Comparison of ENCODE assay signal across 12 cellular contexts in genomic region chr9:114394523-114395193, GRCh38. TPM values are rescaled to one million over a fixed set of nuclear protein-coding genes. Genes with fewer than 3 reads are reported as not detected.
DNase-seq lines count a peak whose midpoint lies in the region; ATAC-seq and TF ChIP-seq lines count a peak whose summit lies in the region.
"Had no signal": no experiment of that assay in that cellular context is flagged by ENCODE, and none has a peak within 500 bp of the region (broad histone marks: within the 10 kb centered on the region; RNA-seq: fewer than 3 reads in every experiment).

No MANE protein-coding gene starts in this region.

- intact Hi-C loops in activated CD8-positive, alpha-beta T cell treated with anti-CD3 and anti-CD28 coated beads for 36 hours (cut with micrococcal nuclease): no loop called here

- peak overlapping the region; percentile 91 for H3K4me3 Mint-ChIP-seq in activated CD4-positive, alpha-beta T cell treated with anti-CD3 and anti-CD28 coated beads, Interleukin-2, amount 10 ng/mL, durations not matched to agents 7 days and 5 days
- H3K4me3 Mint-ChIP-seq in activated CD8-positive, alpha-beta T cell treated with anti-CD3 and anti-CD28 coated beads for 36 hours: peak overlapping the region; percentile 65
- peak overlapping the region in 1 of 5 donors; percentile 25 for H3K4me3 Mint-ChIP-seq in immature natural killer cell
- H3K4me3 Mint-ChIP-seq in progenitor cell of endocrine pancreas (ENCODE audit: low read depth): no peak overlapping the region

- no peak for TF ChIP-seq EP300 in suprapubic skin (IDR thresholded peaks at IDR 0.05)

- no peaks in the 10 kb centered on the region for H3K9me3 ChIP-seq in suprapubic skin

- no peak overlapping the region for H3K4me3 ChIP-seq in suprapubic skin

- no peaks in the 10 kb centered on the region for H3K9me3 Mint-ChIP-seq in activated CD4-positive, alpha-beta T cell treated with anti-CD3 and anti-CD28 coated beads, Interleukin-2, amount 10 ng/mL, durations not matched to agents 7 days and 5 days
- H3K9me3 Mint-ChIP-seq in activated CD8-positive, alpha-beta T cell treated with anti-CD3 and anti-CD28 coated beads for 36 hours: no peaks in the 10 kb centered on the region
- H3K9me3 Mint-ChIP-seq in immature natural killer cell (no peaks in the 10 kb centered on the region), progenitor cell of endocrine pancreas (ENCODE audit: low read depth) (no peaks in the 10 kb centered on the region)

- POLR2A ChIA-PET in activated CD4-positive, alpha-beta T cell treated with anti-CD3 and anti-CD28 coated beads, Interleukin-2, amount 10 ng/mL, durations not matched to agents 7 days and 5 days (lab: Charles Lee): interaction anchor here (0.6 kb wide), 1 partner anchor 7 kb away, joined by 9 read pairs; the partner anchor contains the start of gene AKNA
- POLR2A ChIA-PET in activated CD8-positive, alpha-beta T cell treated with anti-CD3 and anti-CD28 coated beads for 36 hours (lab: Charles Lee): interaction anchor here (0.7 to 4.0 kb wide), 7 partner anchors 8 to 258 kb away, joined by 3 to 50 read pairs (median 4); partner anchors contain the start of gene AKNA

- peak overlapping the region; percentile 35 for H3K27ac ChIP-seq in suprapubic skin

- H3K4me1 Mint-ChIP-seq in activated CD4-positive, alpha-beta T cell treated with anti-CD3 and anti-CD28 coated beads, Interleukin-2, amount 10 ng/mL, durations not matched to agents 7 days and 5 days: peaks cover 86% of the 10 kb centered on the region
- peaks cover 73% of the 10 kb centered on the region for H3K4me1 Mint-ChIP-seq in activated CD8-positive, alpha-beta T cell treated with anti-CD3 and anti-CD28 coated beads for 36 hours (ENCODE audit: low read depth)
- peaks cover 58 to 59% of the 10 kb centered on the region in 2 donors for H3K4me1 Mint-ChIP-seq in immature natural killer cell
- H3K4me1 Mint-ChIP-seq in progenitor cell of endocrine pancreas (ENCODE audit: low read depth): peaks cover 21% of the 10 kb centered on the region

- no peak for DNase-seq in activated CD4-positive, alpha-beta T cell treated with anti-CD3 and anti-CD28 coated beads, Interleukin-2, amount 10 ng/mL, durations not matched to agents 7 days and 5 days
- DNase-seq in activated CD4-positive, alpha-beta T cell treated with anti-CD3 and anti-CD28 coated beads, Interleukin-2, amount 50 U/mL, for 48 hours: no peak
- DNase-seq in activated CD8-positive, alpha-beta T cell treated with anti-CD3 and anti-CD28 coated beads for 36 hours: no peak
- DNase-seq in immature natural killer cell (no peak), suprapubic skin (ENCODE audit: low spot score in 2 of 2) (no peak), AG20443 (ENCODE audit: low spot score) (no peak), progenitor cell of endocrine pancreas (ENCODE audit: low spot score, unreplicated experiment) (no peak)
- DNase-seq: ACHN; activated CD8-positive, alpha-beta memory T cell treated with anti-CD3 and anti-CD28 coated beads, Interleukin-2, amount 50 U/mL, for 48 hours; effector CD8-positive, alpha-beta T cell; NCI-H226 had no signal

- no peak for TF ChIP-seq POLR2A in suprapubic skin (IDR thresholded peaks at IDR 0.05)

- H3K27me3 Mint-ChIP-seq in activated CD4-positive, alpha-beta T cell treated with anti-CD3 and anti-CD28 coated beads, Interleukin-2, amount 10 ng/mL, durations not matched to agents 7 days and 5 days: no peaks in the 10 kb centered on the region
- no peaks in the 10 kb centered on the region for H3K27me3 Mint-ChIP-seq in activated CD8-positive, alpha-beta T cell treated with anti-CD3 and anti-CD28 coated beads for 36 hours
- peaks cover 3 to 17% (median 9%) of the 10 kb centered on the region in 3 donors for H3K27me3 Mint-ChIP-seq in immature natural killer cell (ENCODE audit: low read depth in 3 of 3)
- H3K27me3 Mint-ChIP-seq in progenitor cell of endocrine pancreas: no peaks in the 10 kb centered on the region

- no peaks in the 10 kb centered on the region for H3K36me3 ChIP-seq in suprapubic skin

- H3K27ac Mint-ChIP-seq in activated CD4-positive, alpha-beta T cell treated with anti-CD3 and anti-CD28 coated beads, Interleukin-2, amount 10 ng/mL, durations not matched to agents 7 days and 5 days: peak overlapping the region; percentile 85
- peak overlapping the region; percentile 69 for H3K27ac Mint-ChIP-seq in activated CD8-positive, alpha-beta T cell treated with anti-CD3 and anti-CD28 coated beads for 36 hours
- H3K27ac Mint-ChIP-seq in immature natural killer cell (peak overlapping the region; percentile 12 to 83 (median 66)), progenitor cell of endocrine pancreas (no peak overlapping the region)

- no peaks in the 10 kb centered on the region for H3K27me3 ChIP-seq in suprapubic skin

- peaks cover 76% of the 10 kb centered on the region for H3K4me1 ChIP-seq in suprapubic skin

- H3K36me3 Mint-ChIP-seq in activated CD4-positive, alpha-beta T cell treated with anti-CD3 and anti-CD28 coated beads, Interleukin-2, amount 10 ng/mL, durations not matched to agents 7 days and 5 days (ENCODE audit: low read depth): peaks cover 55% of the 10 kb centered on the region
- H3K36me3 Mint-ChIP-seq in activated CD8-positive, alpha-beta T cell treated with anti-CD3 and anti-CD28 coated beads for 36 hours (ENCODE audit: low read depth): peaks cover 47% of the 10 kb centered on the region
- peaks cover 0 to 7% (median 3%) of the 10 kb centered on the region in 3 donors for H3K36me3 Mint-ChIP-seq in immature natural killer cell
- H3K36me3 Mint-ChIP-seq in progenitor cell of endocrine pancreas (ENCODE audit: insufficient read depth): no peaks in the 10 kb centered on the region

- no peak for ATAC-seq in activated CD8-positive, alpha-beta T cell treated with anti-CD3 and anti-CD28 coated beads for 36 hours
- ATAC-seq in HG03571 (IDR thresholded peaks at IDR 0.05; ENCODE audit: unreplicated experiment): no peak

- 39% methylated on average over 5 of the region's 6 CpGs for WGBS in suprapubic skin

- CTCF ChIA-PET in activated CD4-positive, alpha-beta T cell treated with anti-CD3 and anti-CD28 coated beads, Interleukin-2, amount 10 ng/mL, durations not matched to agents 7 days and 5 days (lab: Charles Lee): interaction anchor here (0.7 to 4.2 kb wide), 4 partner anchors 9 to 55 kb away, joined by 3 to 45 read pairs (median 4); partner anchors contain the start of gene AKNA
- CTCF ChIA-PET in activated CD8-positive, alpha-beta T cell treated with anti-CD3 and anti-CD28 coated beads for 36 hours (lab: Charles Lee): interaction anchor here (1.0 to 4.6 kb wide), 5 partner anchors 9 to 55 kb away, joined by 3 to 20 read pairs (median 3); no protein-coding TSS in a partner anchor

- TF ChIP-seq CTCF in activated CD8-positive, alpha-beta T cell treated with anti-CD3 and anti-CD28 coated beads for 36 hours (IDR thresholded peaks at IDR 0.05): no peak
- TF ChIP-seq CTCF in suprapubic skin (IDR thresholded peaks at IDR 0.05) (no peak), progenitor cell of endocrine pancreas (IDR thresholded peaks at IDR 0.05; ENCODE audit: unreplicated experiment) (no peak)

RNA-seq across cellular contexts. Expression of gene AKNA, which starts 6.9 kb away (rescaled TPM):
- 100 to 1,000 TPM; 300 to 364 TPM for total RNA-seq in activated CD4-positive, alpha-beta T cell treated with anti-CD3 and anti-CD28 coated beads, Interleukin-2, amount 10 ng/mL, durations not matched to agents 7 days and 5 days
- 100 to 1,000 TPM; 166 to 167 TPM for total RNA-seq in activated CD8-positive, alpha-beta T cell treated with anti-CD3 and anti-CD28 coated beads for 36 hours
- 10 to 100 TPM in 2 of 3 donors, 1 to 10 TPM in 1; 4.0 to 56.3 (median 13.8) TPM for polyA plus RNA-seq in immature natural killer cell
- 10 to 100 TPM; 10.5 to 27.1 (median 14.4) TPM for total RNA-seq in suprapubic skin
- total RNA-seq in progenitor cell of endocrine pancreas: 19.3 and 24.6 TPM in 2 replicates
